In genomic region chr22:45217806-45218205, GRCh38 we compare ENCODE assay signal across 26 cellular contexts.
"Had no signal": no experiment of that assay in that cellular context is flagged by ENCODE, and none has a peak within 500 bp of the region (broad histone marks: within the 10 kb centered on the region; RNA-seq: fewer than 3 reads in every experiment).

No MANE protein-coding gene starts in this region.

- ATAC-seq: effector memory CD8-positive, alpha-beta T cell; left cardiac atrium; left lung; natural killer cell; psoas muscle; right cardiac atrium; stimulated activated memory B cell treated with anti-CD40 and anti-IgM and Interleukin-4, amounts not matched to agents 10 μg/mL and 1 μg/mL and 100 μg/mL, for 72 hours; stimulated activated naive CD8-positive, alpha-beta T cell treated with anti-CD3 and anti-CD28 coated beads, Interleukin-15, Interleukin-2, amounts not matched to agents 100 U/mL and 50 U/mL, for 24 hours; upper lobe of right lung had no signal

- H3K27ac ChIP-seq: esophagus squamous epithelium, hepatocyte, left lung, ovary, psoas muscle, sigmoid colon, thoracic aorta, tibial nerve, upper lobe of right lung, uterus had no signal

- H3K4me1 ChIP-seq: psoas muscle, uterus had no signal

- DNase-seq: cortex of kidney; effector memory CD8-positive, alpha-beta T cell; erythroblast; esophagus squamous epithelium; foreskin melanocyte; head of caudate nucleus; left cardiac atrium; natural killer cell; occipital lobe; ovary; sigmoid colon; stimulated activated CD4-positive, alpha-beta T cell treated with anti-CD3 and anti-CD28 coated beads, Interleukin-4, amount 100 ng/mL, for 4 hours; stimulated activated naive CD8-positive, alpha-beta T cell treated with anti-CD3 and anti-CD28 coated beads, Interleukin-15, Interleukin-2, amounts not matched to agents 100 U/mL and 50 U/mL, for 24 hours; substantia nigra; upper lobe of right lung; uterus had no signal

- FAIRE-seq: endometrium had no signal

- H3K36me3 ChIP-seq: esophagus squamous epithelium, left lung, ovary, sigmoid colon, thoracic aorta, tibial nerve, upper lobe of right lung, uterus had no signal

- H3K4me3 Mint-ChIP-seq: effector memory CD8-positive, alpha-beta T cell; memory B cell; natural killer cell; stimulated activated memory B cell treated with anti-CD40 and anti-IgM and Interleukin-4, amounts not matched to agents 10 μg/mL and 1 μg/mL and 100 μg/mL, for 72 hours had no signal

- H3K9me3 ChIP-seq: esophagus squamous epithelium, left lung, ovary, psoas muscle, sigmoid colon, thoracic aorta, tibial nerve, upper lobe of right lung, uterus had no signal

- H3K27me3 Mint-ChIP-seq: effector memory CD8-positive, alpha-beta T cell; memory B cell; stimulated activated memory B cell treated with anti-CD40 and anti-IgM and Interleukin-4, amounts not matched to agents 10 μg/mL and 1 μg/mL and 100 μg/mL, for 72 hours had no signal

- H3K36me3 Mint-ChIP-seq: memory B cell; natural killer cell; stimulated activated memory B cell treated with anti-CD40 and anti-IgM and Interleukin-4, amounts not matched to agents 10 μg/mL and 1 μg/mL and 100 μg/mL, for 72 hours had no signal

- H3K4me3 ChIP-seq: esophagus squamous epithelium, hepatocyte, left lung, lung, ovary, psoas muscle, sigmoid colon, thoracic aorta, tibial nerve, upper lobe of right lung, uterus had no signal

- H3K27ac Mint-ChIP-seq: natural killer cell had no signal

- H3K9me3 Mint-ChIP-seq: effector memory CD8-positive, alpha-beta T cell; memory B cell; natural killer cell; stimulated activated memory B cell treated with anti-CD40 and anti-IgM and Interleukin-4, amounts not matched to agents 10 μg/mL and 1 μg/mL and 100 μg/mL, for 72 hours had no signal
